1 cellular context compared by ENCODE assay signal in the genomic region with DNA sequence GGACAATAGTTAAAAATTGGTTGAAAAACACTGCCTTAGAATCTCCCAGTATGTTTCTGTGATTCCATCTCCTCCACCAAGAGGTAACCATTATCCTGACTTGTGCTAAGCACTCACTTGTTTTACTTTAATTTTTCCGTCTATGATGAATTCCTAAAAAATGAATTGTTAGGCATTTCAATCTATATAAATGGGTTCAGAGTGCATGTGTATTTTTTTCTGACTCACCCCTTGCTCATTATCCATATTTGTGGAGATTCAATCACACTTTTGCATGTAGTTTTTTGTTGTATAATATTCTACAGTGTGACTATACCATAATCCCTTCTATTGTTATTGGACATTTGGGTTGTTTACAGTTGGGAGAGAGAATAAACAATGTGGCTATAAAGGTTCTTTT.
TF ChIP-seq lines count a peak whose summit lies in the region.

No MANE protein-coding gene starts in this region.

TF ChIP-seq in GM12878, 131 proteins besides CTCF, POLR2A, EP300 and RAD21:
- TF ChIP-seq YBX1 (IDR thresholded peaks at IDR 0.05) (no peak), ETV6 (conservative IDR thresholded peaks at IDR 0.05 in 1 of 2, IDR thresholded peaks at IDR 0.05 in 1 of 2; ENCODE audit: borderline replicate concordance in 1 of 2, low read depth in 1 of 2) (no peak), TCF7 (IDR thresholded peaks at IDR 0.05; ENCODE audit: borderline replicate concordance) (no peak), MEF2B (IDR thresholded peaks at IDR 0.05; ENCODE audit: partially characterized antibody, poor library complexity, severe bottlenecking) (no peak), ZNF384 (IDR thresholded peaks at IDR 0.05; ENCODE audit: borderline replicate concordance, low read depth, low read length) (no peak), CREM (IDR thresholded peaks at IDR 0.05; ENCODE audit: low read depth) (no peak)
